1 cellular context compared by ENCODE assay signal in genomic region chr20:23606652-23607049, GRCh38.
TF ChIP-seq lines count a peak whose summit lies in the region.

No MANE protein-coding gene starts in this region.

TF ChIP-seq in HepG2, 621 proteins besides CTCF, POLR2A, EP300 and RAD21 (continued from another document and continues in another):
- TF ChIP-seq LBX2 (CRISPR knock-in tag; IDR thresholded peaks at IDR 0.05; ENCODE audit: borderline replicate concordance): 0 out of 2 replicates have a peak, but pooled peaks have one; percentile 62
- TF ChIP-seq ATF4 (CRISPR knock-in tag; IDR thresholded peaks at IDR 0.05): no peak
- no peak for TF ChIP-seq MED13 (CRISPR knock-in tag; IDR thresholded peaks at IDR 0.05)
- TF ChIP-seq ZNF576 (CRISPR knock-in tag; IDR thresholded peaks at IDR 0.05): no peak
- TF ChIP-seq ZNF205 (CRISPR knock-in tag; IDR thresholded peaks at IDR 0.05): no peak; the same call in 1 of the 2 replicates
- peak; percentile 38; the same call in 1 of the 2 replicates for TF ChIP-seq RXRB (CRISPR knock-in tag; IDR thresholded peaks at IDR 0.05; ENCODE audit: borderline replicate concordance)
- TF ChIP-seq RBFOX2 (IDR thresholded peaks at IDR 0.05; ENCODE audit: low read depth, low read length): no peak
- TF ChIP-seq FLYWCH1 (CRISPR knock-in tag; IDR thresholded peaks at IDR 0.05): no peak
- no peak for TF ChIP-seq ZNF503 (CRISPR knock-in tag; IDR thresholded peaks at IDR 0.05)
- no peak for TF ChIP-seq PTBP1 (IDR thresholded peaks at IDR 0.05; ENCODE audit: low read depth, low read length, poor library complexity, severe bottlenecking)
- no peak for TF ChIP-seq IRF1 (CRISPR knock-in tag; IDR thresholded peaks at IDR 0.05; ENCODE audit: low read depth)
- TF ChIP-seq ATF5 (CRISPR knock-in tag; IDR thresholded peaks at IDR 0.05; ENCODE audit: low read depth): no peak
- 0 out of 2 replicates have a peak, but pooled peaks have one; percentile 47 for TF ChIP-seq ZNF546 (CRISPR knock-in tag; conservative IDR thresholded peaks at IDR 0.05)
- TF ChIP-seq NR2F6 (IDR thresholded peaks at IDR 0.05): no peak
- TF ChIP-seq NR2F6 (CRISPR knock-in tag; IDR thresholded peaks at IDR 0.05): peak; percentile 59; the same call in 1 of the 2 replicates
- TF ChIP-seq ZNF224 (CRISPR knock-in tag; IDR thresholded peaks at IDR 0.05): no peak
- TF ChIP-seq ZNF724P (CRISPR knock-in tag; IDR thresholded peaks at IDR 0.05; ENCODE audit: borderline replicate concordance): no peak; the same call in 1 of the 2 replicates
- no peak for TF ChIP-seq ZNF180 (CRISPR knock-in tag; IDR thresholded peaks at IDR 0.05; ENCODE audit: borderline replicate concordance, low read depth)
- no peak for TF ChIP-seq ZNF496 (CRISPR knock-in tag; IDR thresholded peaks at IDR 0.05; ENCODE audit: insufficient replicate concordance)
- TF ChIP-seq ELK4 (CRISPR knock-in tag; IDR thresholded peaks at IDR 0.05; ENCODE audit: borderline replicate concordance): no peak
- peak in 1 of 2 experiments; percentile 63; a peak in 2 of 4 replicates for TF ChIP-seq HMGXB4 (CRISPR knock-in tag; IDR thresholded peaks at IDR 0.05; ENCODE audit: borderline replicate concordance in 1 of 2, low read depth in 1 of 2)
- TF ChIP-seq AHDC1 (CRISPR knock-in tag; IDR thresholded peaks at IDR 0.05; ENCODE audit: borderline replicate concordance): no peak
- TF ChIP-seq ZBTB26 (CRISPR knock-in tag; IDR thresholded peaks at IDR 0.05; ENCODE audit: borderline replicate concordance): no peak; the same call in 1 of the 2 replicates
- TF ChIP-seq MIER3 (CRISPR knock-in tag; IDR thresholded peaks at IDR 0.05; ENCODE audit: borderline replicate concordance): no peak
- TF ChIP-seq ZGPAT (CRISPR knock-in tag; IDR thresholded peaks at IDR 0.05): 0 out of 2 replicates have a peak, but pooled peaks have one; percentile 42
- TF ChIP-seq ZNF678 (CRISPR knock-in tag; IDR thresholded peaks at IDR 0.05): no peak
- TF ChIP-seq HDAC2 (CRISPR knock-in tag; IDR thresholded peaks at IDR 0.05): no peak
- no peak for TF ChIP-seq ZNF282 (IDR thresholded peaks at IDR 0.05; ENCODE audit: partially characterized antibody)
- no peak for TF ChIP-seq ZNF3 (CRISPR knock-in tag; IDR thresholded peaks at IDR 0.05)
- TF ChIP-seq MTA3 (CRISPR knock-in tag; IDR thresholded peaks at IDR 0.05): no peak
- peak; percentile 83; the same call in 1 of the 2 replicates for TF ChIP-seq ZNF567 (CRISPR knock-in tag; IDR thresholded peaks at IDR 0.05; ENCODE audit: borderline replicate concordance)
- no peak for TF ChIP-seq UBTF (CRISPR knock-in tag; IDR thresholded peaks at IDR 0.05)
- TF ChIP-seq SALL1 (CRISPR knock-in tag; IDR thresholded peaks at IDR 0.05): peak; percentile 65
- no peak for TF ChIP-seq CREBL2 (CRISPR knock-in tag; IDR thresholded peaks at IDR 0.05; ENCODE audit: borderline replicate concordance)
- TF ChIP-seq PHB2 (IDR thresholded peaks at IDR 0.05; ENCODE audit: partially characterized antibody): no peak
- no peak for TF ChIP-seq PHF20 (CRISPR knock-in tag; IDR thresholded peaks at IDR 0.05)
- TF ChIP-seq ZNF382 (CRISPR knock-in tag; IDR thresholded peaks at IDR 0.05; ENCODE audit: borderline replicate concordance): no peak
- no peak for TF ChIP-seq SAFB2 (CRISPR knock-in tag; IDR thresholded peaks at IDR 0.05; ENCODE audit: borderline replicate concordance, low read depth)
- TF ChIP-seq ZNF44 (CRISPR knock-in tag; IDR thresholded peaks at IDR 0.05): no peak
- no peak for TF ChIP-seq TP53 (CRISPR knock-in tag; conservative IDR thresholded peaks at IDR 0.05)
- no peak for TF ChIP-seq ADNP (CRISPR knock-in tag; IDR thresholded peaks at IDR 0.05)
- TF ChIP-seq TCF7L2 (IDR thresholded peaks at IDR 0.05; ENCODE audit: low read depth, low read length): no peak
